1 cellular context compared by ENCODE assay signal in genomic region chr18:61006687-61007224, GRCh38.
TF ChIP-seq lines count a peak whose summit lies in the region.

No MANE protein-coding gene starts in this region.

TF ChIP-seq in GM23338, 12 proteins besides CTCF, POLR2A, EP300 and RAD21 (continued from another document):
- TF ChIP-seq ZNF462 (CRISPR knock-in tag; IDR thresholded peaks at IDR 0.05) = no peak
- TF ChIP-seq STAT1 (IDR thresholded peaks at IDR 0.05; ENCODE audit: unreplicated experiment) = no peak
- no peak for TF ChIP-seq ETS1 (IDR thresholded peaks at IDR 0.05)
- TF ChIP-seq POLR2AphosphoS5 (IDR thresholded peaks at IDR 0.05; ENCODE audit: low read depth) = no peak
